Comparison of ENCODE assay signal across 8 cellular contexts in the genomic region with DNA sequence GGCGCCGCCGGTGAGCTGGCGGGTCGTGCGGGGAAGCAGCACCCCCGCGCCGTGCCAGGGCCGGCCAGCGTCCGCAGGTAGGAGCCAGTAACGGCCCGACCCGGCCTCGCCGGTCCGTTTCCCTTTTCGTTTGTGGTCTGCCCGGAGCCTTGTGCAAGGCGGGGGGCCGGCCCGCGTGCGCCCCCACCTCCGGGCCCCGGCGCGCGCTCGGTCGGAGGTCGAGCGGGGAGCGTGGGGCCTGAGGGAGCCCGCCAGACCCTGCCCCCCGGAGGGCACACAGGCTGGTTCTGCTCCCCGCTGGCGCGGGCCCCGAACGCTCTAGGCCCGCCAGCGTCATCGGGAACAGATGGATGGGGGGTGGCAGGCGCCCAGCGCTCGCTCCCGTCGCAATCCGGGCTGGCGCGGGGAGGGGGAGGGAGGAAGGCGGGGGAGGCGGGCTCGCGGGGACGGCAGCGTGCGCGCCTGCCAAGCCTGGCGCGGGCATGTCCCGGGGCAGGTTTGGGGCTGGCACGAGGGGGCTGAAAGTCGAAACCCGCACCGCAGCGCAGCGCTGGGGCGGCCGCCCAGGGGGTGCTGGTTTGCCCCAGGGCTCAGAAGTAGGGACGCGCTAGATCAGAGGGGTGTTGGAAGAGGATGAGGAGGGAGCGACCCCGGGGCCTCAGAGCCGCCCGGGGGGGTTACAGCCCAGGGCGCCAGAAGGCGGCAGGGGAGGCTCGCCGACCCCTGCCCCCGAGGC. TPM values are rescaled to one million over a fixed set of nuclear protein-coding genes. Genes with fewer than 3 reads are reported as not detected.
A peak's percentile ranks its signal among the peaks of the same experiment; 100 is the strongest.
DNase-seq lines count a peak whose midpoint lies in the region; ATAC-seq and TF ChIP-seq lines count a peak whose summit lies in the region.

No MANE protein-coding gene starts in this region.

- H2BK120ac ChIP-seq in H9 (ENCODE audit: low read depth, low read length, poor library complexity, severe bottlenecking) = no peak overlapping the region

- peaks cover 48 to 50% of the 10 kb centered on the region in 2 experiments for H3K4me1 Mint-ChIP-seq in H9

- no peaks in the 10 kb centered on the region for H4K20me1 ChIP-seq in H9 (ENCODE audit: control insufficient read depth, insufficient read depth, insufficient read length)

- H4K91ac ChIP-seq in H9 (ENCODE audit: insufficient read length, low read depth, low read length) = no peak overlapping the region

- H3K36me3 Mint-ChIP-seq in H9 (ENCODE audit: insufficient read depth in 1 of 3, low read depth in 3 of 3) = peaks cover 0 to 2% (median 1%) of the 10 kb centered on the region in 3 experiments; a peak in 4 of 7 replicates

- DNase-seq in AG09309 (ENCODE audit: low read depth) = peak; percentile 35
- DNase-seq in H9 = peak; percentile 70
- DNase-seq in NCI-H526 (lab: John Stamatoyannopoulos, UW) = peak; percentile 41 to 85
- DNase-seq in activated CD8-positive, alpha-beta memory T cell treated with anti-CD3 and anti-CD28 coated beads for 24 hours = peak; percentile 80
- peak; percentile 36 for DNase-seq in epithelial cell of prostate (ENCODE audit: low read depth, low spot score)
- DNase-seq in mesenteric fat pad (ENCODE audit: low spot score) = peak; percentile 94
- peak in 4 of 6 experiments; percentile 7 to 26 (median 20) for DNase-seq in stimulated activated naive CD4-positive, alpha-beta T cell (lab: John Stamatoyannopoulos, UW)

- H3T11ph ChIP-seq in H9 (ENCODE audit: low read length) = no peak overlapping the region

- H3K14ac ChIP-seq in H9 (ENCODE audit: insufficient read depth, low read length) = peak overlapping the region; percentile 27

- H2BK20ac ChIP-seq in H9 (ENCODE audit: low read depth, low read length, poor library complexity, severe bottlenecking) = no peak overlapping the region

- peaks cover 13% of the 10 kb centered on the region for H3K27me3 Mint-ChIP-seq in H9 (ENCODE audit: low read depth)

- no peak overlapping the region for H2AK5ac ChIP-seq in H9 (ENCODE audit: insufficient read length, low read length)

- no peak overlapping the region for H3K23ac ChIP-seq in H9 (ENCODE audit: insufficient read length, low read depth, low read length)

- H3K27me3 ChIP-seq in H9 (ENCODE audit: insufficient read depth, low read length) = no peaks in the 10 kb centered on the region

- no peak overlapping the region for H2BK12ac ChIP-seq in H9 (ENCODE audit: insufficient read length, low read depth, low read length)

- peaks cover 6% of the 10 kb centered on the region; the same call in 1 of the 2 replicates for H3K79me2 ChIP-seq in H9 (ENCODE audit: insufficient read depth, low read length)

- H3K27ac ChIP-seq in H9 (ENCODE audit: insufficient read length, low read depth, low read length) = no peak overlapping the region
- peak overlapping the region; percentile 95 for H3K27ac ChIP-seq in epithelial cell of prostate

- H3K27ac Mint-ChIP-seq in H9 = peak overlapping the region in 1 of 3 experiments; percentile 77; a peak in 1 of 7 replicates

- no CpG with 5 or more reads among the region's 83 CpGs for WGBS in H9 (ENCODE audit: extremely low coverage, insufficient read length, low lambda C conversion rate)

- peaks cover 0 to 2% of the 10 kb centered on the region in 2 experiments; a peak in 2 of 5 replicates for H3K9me3 Mint-ChIP-seq in H9

- H3K9me3 ChIP-seq in H9 (ENCODE audit: control insufficient read depth, low read depth, low read length) = no peaks in the 10 kb centered on the region

- no peak overlapping the region for H3K4ac ChIP-seq in H9 (ENCODE audit: low read depth, low read length)

- H4K5ac ChIP-seq in H9 (ENCODE audit: insufficient read length, low read depth, low read length) = no peak overlapping the region

- no peak overlapping the region for H2BK15ac ChIP-seq in H9 (ENCODE audit: low read depth, low read length)

- H3K4me2 ChIP-seq in H9 (ENCODE audit: insufficient read depth, insufficient read length, low read length) = peak overlapping the region; percentile 31

- no peak overlapping the region for H3K18ac ChIP-seq in H9 (ENCODE audit: insufficient read length, low read depth, low read length)

- peaks cover 4% of the 10 kb centered on the region; the same call in 1 of the 2 replicates for H3K4me1 ChIP-seq in H9 (ENCODE audit: insufficient read depth, low read length)

- no peaks in the 10 kb centered on the region for H3K79me1 ChIP-seq in H9 (ENCODE audit: insufficient read depth, low read depth, low read length, poor library complexity, severe bottlenecking)

- no peak for TF ChIP-seq CTCF in AG09309 (IDR thresholded peaks at IDR 0.05; ENCODE audit: control insufficient read depth, insufficient read depth, low read depth, low read length, missing control alignments)
- no peak for TF ChIP-seq CTCF in H9 (conservative IDR thresholded peaks at IDR 0.05)

- H3K23me2 ChIP-seq in H9 (ENCODE audit: insufficient read length, low read depth, low read length, poor library complexity, severe bottlenecking) = peaks cover 27% of the 10 kb centered on the region

- no peak overlapping the region for H4K8ac ChIP-seq in H9 (replicated peaks; ENCODE audit: insufficient read length, low read depth, low read length)

- H3K4me3 Mint-ChIP-seq in H9 = peak overlapping the region; percentile 68 to 77

- no peak overlapping the region for H3K56ac ChIP-seq in H9 (ENCODE audit: insufficient read length, low read depth, low read length)

- peak overlapping the region; percentile 57 for H3K4me3 ChIP-seq in AG09309 (ENCODE audit: control insufficient read depth, low read depth, low read length)

- no peak overlapping the region for H3K9ac ChIP-seq in H9 (ENCODE audit: extremely low read depth, insufficient read length, low read length)

- H2BK5ac ChIP-seq in H9 (ENCODE audit: insufficient read length, low read length) = no peak overlapping the region

- H2AFZ ChIP-seq in H9 (ENCODE audit: low read length) = no peak overlapping the region

- no peak for ATAC-seq in GM19397 (IDR thresholded peaks at IDR 0.05; ENCODE audit: unreplicated experiment)

RNA-seq across cellular contexts. Expression of gene GSE1, which starts 1.5 kb away (rescaled TPM):
- total RNA-seq in H9 (2021) (123 and 125 TPM in 2 replicates), mesenteric fat pad (129 TPM)

Comparison
In these comparisons a context has a peak if more than half of its experiments do, and no peak if none do; other contexts are left out.
1. DNase-seq: peak in every context shown above with its lines; median percentile 94 in mesenteric fat pad; 80 in activated CD8-positive, alpha-beta memory T cell treated with anti-CD3 and anti-CD28 coated beads for 24 hours; 70 in H9; 63 in NCI-H526; 36 in epithelial cell of prostate; 35 in AG09309; 20 in stimulated activated naive CD4-positive, alpha-beta T cell.